In the genomic region with DNA sequence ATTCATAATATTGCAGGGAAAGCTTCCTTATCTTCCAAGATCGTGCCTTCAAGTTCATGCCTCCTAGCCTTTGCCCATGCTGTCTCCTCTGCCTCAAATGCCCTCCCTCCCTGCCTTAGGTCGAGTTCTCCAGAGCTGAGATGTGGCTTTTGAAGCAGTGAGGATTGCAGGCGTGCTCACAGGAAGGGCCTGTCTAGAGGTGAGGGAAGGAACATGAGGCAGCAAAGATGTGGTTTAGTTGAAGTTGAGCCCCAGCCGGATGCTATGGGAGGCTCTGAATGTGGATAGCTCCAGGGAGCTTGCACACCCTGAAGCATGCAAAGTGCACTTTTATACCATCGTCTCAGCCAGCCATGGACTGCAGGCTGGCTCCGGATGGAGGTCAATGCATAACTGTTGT, we compare ENCODE assay signal across 18 cellular contexts.
DNase-seq lines count a peak whose midpoint lies in the region; ATAC-seq, FAIRE-seq and TF ChIP-seq lines count a peak whose summit lies in the region.
"Had no signal": no experiment of that assay in that cellular context is flagged by ENCODE, and none has a peak within 500 bp of the region (broad histone marks: within the 10 kb centered on the region; RNA-seq: fewer than 3 reads in every experiment).

No MANE protein-coding gene starts in this region.

- peak; percentile 74 for DNase-seq in HT1080 (ENCODE audit: low read depth)
- DNase-seq in MM.1S, result peak; percentile 80
- no peak for DNase-seq in RWPE2 (ENCODE audit: low spot score)
- no peak for DNase-seq in activated T-cell treated with anti-CD3 and anti-CD28 coated beads, Interleukin-2, amount 50 U/mL, for 72 hours
- no peak for DNase-seq in GM19239 (ENCODE audit: insufficient read length, low spot score)
- DNase-seq: C1 segment of cervical spinal cord; CD4-positive, alpha-beta T cell; DND-41; GDM1; HCEC 1CT; HFFc6 had no signal

- H3K9me3 Mint-ChIP-seq in activated T-cell treated with anti-CD3 and anti-CD28 coated beads, Interleukin-2, amount 50 U/mL, for 72 hours, result peaks cover 6 to 7% of the 10 kb centered on the region in 2 donors
- H3K9me3 Mint-ChIP-seq: CD4-positive, alpha-beta T cell had no signal

- H3K36me3 ChIP-seq in MM.1S (replicated peaks; ENCODE audit: insufficient read depth, low read length) (no peaks in the 10 kb centered on the region), RWPE2 (ENCODE audit: low read depth) (no peaks in the 10 kb centered on the region)

- H3K27me3 ChIP-seq in MM.1S (replicated peaks; ENCODE audit: insufficient read depth, low read length), result no peaks in the 10 kb centered on the region
- no peaks in the 10 kb centered on the region for H3K27me3 ChIP-seq in RWPE2 (ENCODE audit: insufficient read depth, poor library complexity, severe bottlenecking)

- peaks cover 0 to 1% of the 10 kb centered on the region in 2 donors for H3K36me3 Mint-ChIP-seq in activated T-cell treated with anti-CD3 and anti-CD28 coated beads, Interleukin-2, amount 50 U/mL, for 72 hours (ENCODE audit: insufficient read depth in 2 of 2)

- peak overlapping the region; percentile 37 for H3K9ac ChIP-seq in MM.1S (ENCODE audit: low read length)

- H3K79me2 ChIP-seq in MM.1S (ENCODE audit: low read length), result no peaks in the 10 kb centered on the region

- H3K27ac Mint-ChIP-seq in activated T-cell treated with anti-CD3 and anti-CD28 coated beads, Interleukin-2, amount 50 U/mL, for 72 hours, result no peak overlapping the region
- H3K27ac Mint-ChIP-seq: B cell; CD4-positive, alpha-beta T cell; HFFc6 had no signal

- peak overlapping the region; percentile 76 for H3K4me2 ChIP-seq in MM.1S (ENCODE audit: low read depth, low read length)

- no peaks in the 10 kb centered on the region for H3K4me1 Mint-ChIP-seq in activated T-cell treated with anti-CD3 and anti-CD28 coated beads, Interleukin-2, amount 50 U/mL, for 72 hours (ENCODE audit: low read depth)
- H3K4me1 Mint-ChIP-seq: B cell had no signal

- H3K4me3 ChIP-seq in MM.1S (ENCODE audit: low read length) (peak overlapping the region; percentile 2; the same call in 1 of the 2 replicates), RWPE2 (ENCODE audit: severe bottlenecking) (no peak overlapping the region)

- H3K27ac ChIP-seq in MM.1S (ENCODE audit: low read length) (peak overlapping the region; percentile 86), RWPE2 (ENCODE audit: poor library complexity, severe bottlenecking) (peak overlapping the region; percentile 61)

- H3K9me3 ChIP-seq in MM.1S (replicated peaks; ENCODE audit: insufficient read depth, low read length), result no peaks in the 10 kb centered on the region
- H3K9me3 ChIP-seq in RWPE2 (ENCODE audit: severe bottlenecking), result peaks cover 3% of the 10 kb centered on the region

- peak overlapping the region; percentile 52 for H2AFZ ChIP-seq in MM.1S (ENCODE audit: low read length)

- no peak overlapping the region for H3K4me3 Mint-ChIP-seq in activated T-cell treated with anti-CD3 and anti-CD28 coated beads, Interleukin-2, amount 50 U/mL, for 72 hours
- H3K4me3 Mint-ChIP-seq: B cell; CD4-positive, alpha-beta T cell; HFFc6 had no signal

- no peak for FAIRE-seq in GM19239 (lab: Jason Lieb, UNC)
- FAIRE-seq: A204.1, GM12892, HepG2, HTR-8/SVneo had no signal

- H3F3A ChIP-seq in MM.1S (ENCODE audit: insufficient read depth, low read length), result peaks cover 30% of the 10 kb centered on the region

- H4K20me1 ChIP-seq in MM.1S (ENCODE audit: insufficient read depth, low read length), result no peaks in the 10 kb centered on the region

- no peak for TF ChIP-seq CTCF in MM.1S (IDR thresholded peaks at IDR 0.05; ENCODE audit: low read length)
- TF ChIP-seq CTCF in RWPE2 (IDR thresholded peaks at IDR 0.05; ENCODE audit: poor library complexity, severe bottlenecking), result no peak

- ATAC-seq in RWPE2 (ENCODE audit: low read depth), result peak; percentile 28; the same call in 2 of the 3 replicates
- no peak for ATAC-seq in HG03457 (IDR thresholded peaks at IDR 0.05; ENCODE audit: unreplicated experiment)
- no peak for ATAC-seq in activated T-cell treated with anti-CD3 and anti-CD28 coated beads, Interleukin-2, amount 50 U/mL, for 72 hours (replicated peaks in 1 of 2)
- no peak for ATAC-seq in HG02759 (IDR thresholded peaks at IDR 0.05; ENCODE audit: unreplicated experiment)
- ATAC-seq: HepG2 had no signal

- no peaks in the 10 kb centered on the region for H3K9me2 ChIP-seq in MM.1S (replicated peaks; ENCODE audit: insufficient read depth, low read length)

- H3K27me3 Mint-ChIP-seq in activated T-cell treated with anti-CD3 and anti-CD28 coated beads, Interleukin-2, amount 50 U/mL, for 72 hours (ENCODE audit: low read depth), result no peaks in the 10 kb centered on the region
- H3K27me3 Mint-ChIP-seq: B cell; CD4-positive, alpha-beta T cell had no signal

- peaks cover 48% of the 10 kb centered on the region for H3K4me1 ChIP-seq in MM.1S (ENCODE audit: low read length)
- peaks cover 7% of the 10 kb centered on the region for H3K4me1 ChIP-seq in RWPE2 (ENCODE audit: insufficient read depth, poor library complexity, severe bottlenecking)

Comparison
In these comparisons a context has a peak if more than half of its experiments do, and no peak if none do; other contexts are left out.
1. DNase-seq: peak in HT1080 (single experiment) and MM.1S (single experiment); none in RWPE2 (single experiment), activated T-cell treated with anti-CD3 and anti-CD28 coated beads, Interleukin-2, amount 50 U/mL, for 72 hours (0 of 2) and GM19239 (single experiment).